Comparison of ENCODE assay signal across 8 cellular contexts in the genomic region with DNA sequence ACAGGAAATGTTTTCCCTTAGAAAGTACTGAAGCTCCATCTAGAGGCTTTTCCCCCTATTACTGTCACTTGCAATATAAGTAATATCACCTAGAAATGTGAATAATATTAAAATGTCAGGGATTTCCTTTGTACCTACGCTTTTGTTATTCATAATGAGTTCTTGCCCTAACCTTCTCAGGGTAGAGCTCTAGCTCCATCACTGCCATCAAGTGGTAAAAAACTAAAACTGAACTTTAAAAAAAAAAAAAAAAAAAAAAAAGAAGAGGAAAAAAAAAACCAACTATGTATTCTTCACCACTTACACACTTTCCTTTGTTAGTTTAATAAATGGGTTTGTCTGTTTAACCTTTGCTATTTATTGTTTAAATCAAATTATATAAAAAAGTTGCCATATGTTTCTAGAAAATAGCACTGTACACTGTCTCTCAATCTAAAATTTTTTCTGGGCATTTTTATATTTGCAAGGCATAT. TPM values are rescaled to one million over a fixed set of nuclear protein-coding genes. Genes with fewer than 3 reads are reported as not detected.
DNase-seq lines count a peak whose midpoint lies in the region; ATAC-seq and TF ChIP-seq lines count a peak whose summit lies in the region.

No MANE protein-coding gene starts in this region.

- H4K20me1 ChIP-seq in OCI-LY1 (ENCODE audit: insufficient read depth, low read length), result no peaks in the 10 kb centered on the region

- DNase-seq in Right ventricle myocardium superior (no peak), Right ventricle myocardium inferior (ENCODE audit: missing footprints) (no peak), endodermal cell (no peak)
- peak in 3 of 10 donors; percentile 9 to 31 (median 10) for DNase-seq in naive thymus-derived CD8-positive, alpha-beta T cell
- no peak for DNase-seq in stimulated activated CD4-positive, alpha-beta T cell treated with anti-CD3 and anti-CD28 coated beads, Interleukin-4, amount 100 ng/mL, for 24 hours

- H3K4me1 Mint-ChIP-seq in endodermal cell, result peaks cover 8% of the 10 kb centered on the region
- peaks cover 0 to 5% (median 0%) of the 10 kb centered on the region in 4 donors for H3K4me1 Mint-ChIP-seq in naive thymus-derived CD8-positive, alpha-beta T cell

- no peaks in the 10 kb centered on the region for H3K36me3 Mint-ChIP-seq in endodermal cell (ENCODE audit: low read depth)
- H3K36me3 Mint-ChIP-seq in naive thymus-derived CD8-positive, alpha-beta T cell, result no peaks in the 10 kb centered on the region

- H3K27me3 ChIP-seq in OCI-LY1 (ENCODE audit: insufficient read depth, low read length) (no peaks in the 10 kb centered on the region), endodermal cell (ENCODE audit: control insufficient read depth, insufficient read depth, low read length, poor library complexity, severe bottlenecking) (no peaks in the 10 kb centered on the region)

- intact Hi-C loops in Right ventricle myocardium superior (cut with DNase I) (no loop called here), Right ventricle myocardium inferior (cut with DNase I) (loop anchor here (2.0 to 5.0 kb wide), 2 partner anchors 459 to 676 kb away; no protein-coding TSS in a partner anchor)

- no peaks in the 10 kb centered on the region for H3K27me3 Mint-ChIP-seq in endodermal cell (ENCODE audit: insufficient read depth)
- H3K27me3 Mint-ChIP-seq in naive thymus-derived CD8-positive, alpha-beta T cell, result no peaks in the 10 kb centered on the region

- WGBS in endodermal cell (ENCODE audit: insufficient coverage in 1 of 2, insufficient read length in 1 of 2), 2 experiments, result 0% methylated on average over 1 of the region's 1 CpG; no CpG with 5 or more reads in 1 of the 2 experiments

- no peak overlapping the region for H3K4me3 Mint-ChIP-seq in endodermal cell
- no peak overlapping the region for H3K4me3 Mint-ChIP-seq in naive thymus-derived CD8-positive, alpha-beta T cell

- no peak overlapping the region for H3K4me2 ChIP-seq in OCI-LY1 (ENCODE audit: low read length)

- H3K27ac ChIP-seq in OCI-LY1 (ENCODE audit: low read depth, low read length, poor library complexity, severe bottlenecking) (no peak overlapping the region), endodermal cell (ENCODE audit: low read depth, low read length) (no peak overlapping the region)

- H3K9me3 ChIP-seq in OCI-LY1 (ENCODE audit: low read length), result no peaks in the 10 kb centered on the region
- H3K9me3 ChIP-seq in endodermal cell (ENCODE audit: control insufficient read depth, low read length), result no peaks in the 10 kb centered on the region

- H2AFZ ChIP-seq in OCI-LY1 (ENCODE audit: low read length), result no peak overlapping the region

- H3K27ac Mint-ChIP-seq in endodermal cell, result no peak overlapping the region
- H3K27ac Mint-ChIP-seq in naive thymus-derived CD8-positive, alpha-beta T cell, result no peak overlapping the region

- H3K36me3 ChIP-seq in OCI-LY1 (ENCODE audit: insufficient read depth, low read length), result no peaks in the 10 kb centered on the region
- no peaks in the 10 kb centered on the region for H3K36me3 ChIP-seq in endodermal cell (ENCODE audit: control insufficient read depth, insufficient read depth, low read length)

- peak; percentile 33; the same call in 1 of the 2 replicates for TF ChIP-seq CTCF in OCI-LY1 (IDR thresholded peaks at IDR 0.05; ENCODE audit: low read length)
- TF ChIP-seq CTCF in endodermal cell (conservative IDR thresholded peaks at IDR 0.05), result peak; percentile 71

- H3K79me2 ChIP-seq in OCI-LY1 (ENCODE audit: insufficient read depth, low read length), result no peaks in the 10 kb centered on the region

- ATAC-seq in Right ventricle myocardium superior (ENCODE audit: poor library complexity), result peak; percentile 76
- ATAC-seq in Right ventricle myocardium inferior, result no peak
- ATAC-seq in HG03442 (IDR thresholded peaks at IDR 0.05; ENCODE audit: unreplicated experiment), result peak; percentile 62
- peak; percentile 37 to 50 for ATAC-seq in naive thymus-derived CD8-positive, alpha-beta T cell
- no peak for ATAC-seq in HG03520 (IDR thresholded peaks at IDR 0.05; ENCODE audit: unreplicated experiment)

- no peaks in the 10 kb centered on the region for H3K9me2 ChIP-seq in OCI-LY1 (ENCODE audit: low read depth, low read length)

- H3K4me3 ChIP-seq in OCI-LY1 (ENCODE audit: low read depth, low read length, poor library complexity, severe bottlenecking) (no peak overlapping the region), endodermal cell (ENCODE audit: low read length) (no peak overlapping the region)

- H3K4me1 ChIP-seq in OCI-LY1 (ENCODE audit: insufficient read depth, low read length, severe bottlenecking) (no peaks in the 10 kb centered on the region), endodermal cell (ENCODE audit: control insufficient read depth, insufficient read depth, low read length) (no peaks in the 10 kb centered on the region)

- no peaks in the 10 kb centered on the region for H3K9me3 Mint-ChIP-seq in endodermal cell
- H3K9me3 Mint-ChIP-seq in naive thymus-derived CD8-positive, alpha-beta T cell, result no peaks in the 10 kb centered on the region

- H3F3A ChIP-seq in OCI-LY1 (ENCODE audit: insufficient read depth, low read length), result no peaks in the 10 kb centered on the region

- H3K9ac ChIP-seq in OCI-LY1 (ENCODE audit: low read length) (no peak overlapping the region), endodermal cell (ENCODE audit: extremely low read depth, low read length, poor library complexity, severe bottlenecking) (no peak overlapping the region)

- POLR2A ChIA-PET in naive thymus-derived CD8-positive, alpha-beta T cell (lab: Charles Lee), result interaction anchor here (0.6 to 0.7 kb wide), 3 partner anchors 263 to 587 kb away, joined by 3 to 8 read pairs (median 3); no protein-coding TSS in a partner anchor

RNA-seq across cellular contexts. Expression of gene DNAJC1, which starts 49.9 kb away (rescaled TPM):
- total RNA-seq in Right ventricle myocardium superior, result 10.9 TPM
- total RNA-seq in Right ventricle myocardium inferior, result 13.7 TPM
- 10 to 100 TPM; 23.5 to 30.4 TPM for total RNA-seq in endodermal cell
- 31.1 TPM for polyA plus RNA-seq in endodermal cell (2013, experiment 1 of 2)
- 30.4 TPM for polyA plus RNA-seq in endodermal cell (2013, experiment 2 of 2)
- total RNA-seq in naive thymus-derived CD8-positive, alpha-beta T cell, result 1 to 10 TPM; 8.9 to 9.5 TPM
- polyA plus RNA-seq in naive thymus-derived CD8-positive, alpha-beta T cell, result 10 to 100 TPM in 2 of 3 donors, 1 to 10 TPM in 1; 9.6 to 18.9 (median 10.8) TPM

Comparison
In these comparisons a context has a peak if more than half of its experiments do, and no peak if none do; other contexts are left out.
1. ATAC-seq: peak in Right ventricle myocardium superior (single experiment), HG03442 (single experiment) and naive thymus-derived CD8-positive, alpha-beta T cell (2 of 2); none in Right ventricle myocardium inferior (single experiment) and HG03520 (single experiment).